Comparison of ENCODE assay signal across 27 cellular contexts in genomic region chr1:6113745-6114144, GRCh38.
"Had no signal": no experiment of that assay in that cellular context is flagged by ENCODE, and none has a peak within 500 bp of the region (broad histone marks: within the 10 kb centered on the region; RNA-seq: fewer than 3 reads in every experiment).

No MANE protein-coding gene starts in this region.

- ATAC-seq: activated CD4-positive, CD25-positive, alpha-beta regulatory T cell treated with anti-CD3 and anti-CD28 coated beads, Interleukin-2, amount 50 U/mL, for 24 hours; esophagus mucosa; naive thymus-derived CD4-positive, alpha-beta T cell; pancreas had no signal

- H3K27me3 Mint-ChIP-seq: activated CD4-positive, alpha-beta memory T cell treated with anti-CD3 and anti-CD28 coated beads for 36 hours had no signal

- H3K4me3 Mint-ChIP-seq: activated CD4-positive, alpha-beta memory T cell treated with anti-CD3 and anti-CD28 coated beads for 36 hours; activated CD4-positive, alpha-beta T cell treated with anti-CD3 and anti-CD28 coated beads, Interleukin-2, amount 10 ng/mL, durations not matched to agents 24 days and 14 days; activated naive CD4-positive, alpha-beta T cell treated with anti-CD3 and anti-CD28 coated beads for 36 hours; activated naive CD8-positive, alpha-beta T cell treated with anti-CD3 and anti-CD28 coated beads for 36 hours; activated T-helper 1 cell treated with anti-CD3 and anti-CD28 coated beads, Interleukin-12 subunit alpha, Interleukin-12 subunit beta, Interleukin-2, Interleukin-4 antibody, amounts not matched to agents 30 ng/mL and 10 ng/mL and 1 ng/mL, durations not matched to agents 14 hours and 24 hours and 36 hours; dendritic cell treated with granulocyte-macrophage colony-stimulating factor and Interleukin-4, amounts not matched to agents 40 ng/mL and 50 ng/mL, for 4 days; endodermal cell; memory B cell; naive thymus-derived CD4-positive, alpha-beta T cell; T-helper 1 cell treated with Interleukin-12 subunit alpha and Interleukin-12 subunit beta and Interleukin-4 antibody, amounts not matched to agents 30 μg/mL and 1 μg/mL, for 36 hours had no signal

- H3K4me3 ChIP-seq: pancreas, prostate gland, tibial nerve had no signal

- H3K4me1 ChIP-seq: pancreas, prostate gland, tibial nerve had no signal

- H3K4me1 Mint-ChIP-seq: activated naive CD8-positive, alpha-beta T cell treated with anti-CD3 and anti-CD28 coated beads for 36 hours; endodermal cell; memory B cell had no signal

- DNase-seq: activated CD4-positive, alpha-beta memory T cell treated with anti-CD3 and anti-CD28 coated beads for 36 hours; activated CD4-positive, alpha-beta T cell treated with anti-CD3 and anti-CD28 coated beads, Interleukin-2, amount 10 ng/mL, durations not matched to agents 24 days and 14 days; activated CD8-positive, alpha-beta memory T cell treated with anti-CD3 and anti-CD28 coated beads, Interleukin-2, amount 50 U/mL, for 4 hours; activated effector memory CD4-positive, alpha-beta T cell treated with anti-CD3 and anti-CD28 coated beads, Interleukin-2, amount 50 U/mL, for 16 hours; activated naive CD4-positive, alpha-beta T cell treated with anti-CD3 and anti-CD28 coated beads for 36 hours; activated naive CD8-positive, alpha-beta T cell treated with anti-CD3 and anti-CD28 coated beads for 36 hours; activated T-cell treated with anti-CD3 and anti-CD28 coated beads, Interleukin-2, amount 50 U/mL, for 1 hour; amniotic stem cell; central memory CD4-positive, alpha-beta T cell; endodermal cell; foreskin fibroblast; midbrain; naive thymus-derived CD4-positive, alpha-beta T cell; nucleus accumbens; pancreas; retina; stimulated activated naive CD4-positive, alpha-beta T cell treated with Interleukin-2 at 50 U/mL for 16 hours; T-helper 9 cell had no signal

- H3K36me3 ChIP-seq: pancreas, prostate gland, tibial nerve had no signal

- H3K27me3 ChIP-seq: pancreas had no signal

- H3K9me3 ChIP-seq: pancreas, prostate gland had no signal

- H3K27ac Mint-ChIP-seq: activated CD4-positive, alpha-beta memory T cell treated with anti-CD3 and anti-CD28 coated beads for 36 hours; activated CD4-positive, alpha-beta T cell treated with anti-CD3 and anti-CD28 coated beads, Interleukin-2, amount 10 ng/mL, durations not matched to agents 24 days and 14 days; activated naive CD4-positive, alpha-beta T cell treated with anti-CD3 and anti-CD28 coated beads for 36 hours; activated naive CD8-positive, alpha-beta T cell treated with anti-CD3 and anti-CD28 coated beads for 36 hours; activated T-helper 1 cell treated with anti-CD3 and anti-CD28 coated beads, Interleukin-12 subunit alpha, Interleukin-12 subunit beta, Interleukin-2, Interleukin-4 antibody, amounts not matched to agents 30 ng/mL and 10 ng/mL and 1 ng/mL, durations not matched to agents 14 hours and 24 hours and 36 hours; dendritic cell treated with granulocyte-macrophage colony-stimulating factor and Interleukin-4, amounts not matched to agents 40 ng/mL and 50 ng/mL, for 4 days; endodermal cell; memory B cell; naive thymus-derived CD4-positive, alpha-beta T cell; T-helper 1 cell treated with Interleukin-12 subunit alpha and Interleukin-12 subunit beta and Interleukin-4 antibody, amounts not matched to agents 30 μg/mL and 1 μg/mL, for 36 hours had no signal

- H3K27ac ChIP-seq: pancreas, prostate gland, tibial nerve, VCaP had no signal

- H3K36me3 Mint-ChIP-seq: activated CD4-positive, alpha-beta memory T cell treated with anti-CD3 and anti-CD28 coated beads for 36 hours; memory B cell had no signal
